Comparison of ENCODE assay signal across 1 cellular context in genomic region chr3:130259170-130259874, GRCh38.
TF ChIP-seq lines count a peak whose summit lies in the region.

No MANE protein-coding gene starts in this region.

TF ChIP-seq in WTC11, 78 proteins besides CTCF, POLR2A, EP300 and RAD21 (continued from another document):
- no peak for TF ChIP-seq EMX1 (CRISPR knock-in tag; IDR thresholded peaks at IDR 0.05)
- no peak for TF ChIP-seq ZNF121 (CRISPR knock-in tag; IDR thresholded peaks at IDR 0.05)
